ENCODE assay signal across 18 cellular contexts in genomic region chr1:65509912-65510680, GRCh38.
DNase-seq lines count a peak whose midpoint lies in the region; ATAC-seq, FAIRE-seq and TF ChIP-seq lines count a peak whose summit lies in the region.
"Had no signal": no experiment of that assay in that cellular context is flagged by ENCODE, and none has a peak within 500 bp of the region (broad histone marks: within the 10 kb centered on the region; RNA-seq: fewer than 3 reads in every experiment).

No MANE protein-coding gene starts in this region.

- H3K79me1 ChIP-seq in IMR-90 (ENCODE audit: low read depth in 1 of 2, low read length in 2 of 2) (no peaks in the 10 kb centered on the region), mesendoderm (ENCODE audit: low read length) (no peaks in the 10 kb centered on the region)

- peak overlapping the region; percentile 28; the same call in 1 of the 2 replicates for H3K23ac ChIP-seq in IMR-90 (ENCODE audit: low read depth, low read length)
- H3K23ac ChIP-seq in mesendoderm (ENCODE audit: low read length), result no peak overlapping the region

- H4K20me1 ChIP-seq in IMR-90 (ENCODE audit: insufficient read depth, low read length), result no peaks in the 10 kb centered on the region

- H4K8ac ChIP-seq in IMR-90 (ENCODE audit: low read depth in 2 of 2, low read length in 2 of 2) (peak overlapping the region; percentile 9 to 65; a peak in 2 of 4 replicates), mesendoderm (ENCODE audit: low read depth, low read length) (no peak overlapping the region)

- H2BK20ac ChIP-seq in IMR-90 (ENCODE audit: low read depth, low read length), result peak overlapping the region; percentile 60

- dilution Hi-C loops in IMR-90 (cut with HindIII; ENCODE audit: low sequenced_read_pairs, unreplicated experiment), result no loop called here

- H3K18ac ChIP-seq in IMR-90 (ENCODE audit: low read depth, low read length), result peak overlapping the region; percentile 85
- no peak overlapping the region for H3K18ac ChIP-seq in mesendoderm (ENCODE audit: low read length)

- H3K36me3 ChIP-seq in IMR-90 (ENCODE audit: control insufficient read depth, insufficient read depth, low read length) (no peaks in the 10 kb centered on the region), mesendoderm (ENCODE audit: control insufficient read depth, insufficient read depth, low read length) (no peaks in the 10 kb centered on the region), prostate gland (no peaks in the 10 kb centered on the region)

- intact Hi-C loops in IMR-90 (cut with micrococcal nuclease), result no loop called here
- intact Hi-C loops in prostate gland (cut with DNase I), result no loop called here

- H3K4me2 ChIP-seq in IMR-90 (ENCODE audit: low read depth, low read length), result peak overlapping the region; percentile 51
- H3K4me2 ChIP-seq in mesendoderm (ENCODE audit: low read length), result no peak overlapping the region

- no peaks in the 10 kb centered on the region for H3K27me3 ChIP-seq in IMR-90 (ENCODE audit: control insufficient read depth, insufficient read depth, low read length)
- H3K27me3 ChIP-seq in mesendoderm (ENCODE audit: insufficient read depth, low read length, poor library complexity), result no peaks in the 10 kb centered on the region
- no peaks in the 10 kb centered on the region for H3K27me3 ChIP-seq in prostate gland (replicated peaks; ENCODE audit: insufficient read depth)

- in situ Hi-C loops in IMR-90 (cut with MboI; ENCODE audit: low sequenced_read_pairs), result no loop called here

- H2AK9ac ChIP-seq in IMR-90 (replicated peaks; ENCODE audit: low read depth, low read length, poor library complexity), result no peak overlapping the region

- no peak for TF ChIP-seq CTCF in IMR-90 (conservative IDR thresholded peaks at IDR 0.05; ENCODE audit: low read depth, low read length)
- TF ChIP-seq CTCF in prostate gland (IDR thresholded peaks at IDR 0.05), result no peak

- POLR2A ChIA-PET in IMR-90 (lab: Charles Lee; ENCODE audit: unreplicated experiment), result no interaction called here

- H3K9me3 ChIP-seq in IMR-90 (ENCODE audit: control insufficient read depth, insufficient read depth, low read length), result no peaks in the 10 kb centered on the region
- no peaks in the 10 kb centered on the region for H3K9me3 ChIP-seq in prostate gland

- H2BK15ac ChIP-seq in IMR-90 (ENCODE audit: low read depth, low read length) (peak overlapping the region; percentile 4; the same call in 1 of the 3 replicates), mesendoderm (replicated peaks; ENCODE audit: low read depth) (no peak overlapping the region)

- whole genome bisulfite sequencing in IMR-90 (ENCODE audit: extremely low coverage in 2 of 2, insufficient read length in 1 of 2), 2 experiments, result no CpG with 5 or more reads among the region's 5 CpGs
- no CpG with 5 or more reads among the region's 5 CpGs for WGBS in mesendoderm (ENCODE audit: extremely low coverage, insufficient coverage, low lambda C conversion rate)
- 78% methylated on average over 5 of the region's 5 CpGs for WGBS in prostate gland

- H3K4me1 ChIP-seq in IMR-90 (ENCODE audit: control insufficient read depth, insufficient read depth, low read length) (peaks cover 11% of the 10 kb centered on the region), mesendoderm (ENCODE audit: control insufficient read depth, low read depth, low read length) (no peaks in the 10 kb centered on the region), prostate gland (replicated peaks) (no peaks in the 10 kb centered on the region)

- H3K4me3 ChIP-seq in IMR-90 (ENCODE audit: insufficient read depth, low read depth, low read length) (no peak overlapping the region), mesendoderm (ENCODE audit: low read length) (no peak overlapping the region), prostate gland (no peak overlapping the region)

- no peak overlapping the region for H2AFZ ChIP-seq in IMR-90 (replicated peaks; ENCODE audit: low read length, poor library complexity)

- H3K79me2 ChIP-seq in mesendoderm (ENCODE audit: control insufficient read depth, insufficient read depth, low read length), result no peaks in the 10 kb centered on the region

- no TSS peak for BruUV-seq in IMR-90 (replicated peaks; lab: Mats Ljungman, UMichigan)

- FAIRE-seq in GM19239 (lab: Jason Lieb, UNC), result no peak

- no peak for TF ChIP-seq POLR2A in IMR-90 (IDR thresholded peaks at IDR 0.05; ENCODE audit: low read depth, low read length)
- TF ChIP-seq POLR2A in prostate gland (IDR thresholded peaks at IDR 0.05), result no peak

- H3K9me1 ChIP-seq in IMR-90 (ENCODE audit: insufficient read depth, low read length), result peaks cover 4% of the 10 kb centered on the region; the same call in 1 of the 2 replicates

- H3K27ac ChIP-seq in IMR-90 (ENCODE audit: insufficient read depth, low read length) (peak overlapping the region; percentile 63; the same call in 1 of the 2 replicates), mesendoderm (ENCODE audit: low read depth, low read length) (no peak overlapping the region), prostate gland (no peak overlapping the region)

- H2BK120ac ChIP-seq in IMR-90 (ENCODE audit: low read depth, low read length), result peak overlapping the region; percentile 72
- H2BK120ac ChIP-seq in mesendoderm (ENCODE audit: low read depth, low read length), result no peak overlapping the region

- H4K5ac ChIP-seq in IMR-90 (ENCODE audit: low read depth, low read length) (peak overlapping the region; percentile 13), mesendoderm (ENCODE audit: low read length) (no peak overlapping the region)

- no peak for TF ChIP-seq RAD21 in IMR-90 (IDR thresholded peaks at IDR 0.05; ENCODE audit: low read length)

- ATAC-seq in IMR-90 (ENCODE audit: low read depth) (peak; percentile 87), GM19395 (IDR thresholded peaks at IDR 0.05; ENCODE audit: unreplicated experiment) (no peak), GM21447 (IDR thresholded peaks at IDR 0.05; ENCODE audit: unreplicated experiment) (no peak)
- ATAC-seq: activated CD4-positive, CD25-positive, alpha-beta regulatory T cell treated with anti-CD3 and anti-CD28 coated beads, Interleukin-2, amount 50 U/mL, for 24 hours; left ventricle myocardium superior; natural killer cell treated with Interleukin-12 subunit alpha and Interleukin-12 subunit beta and Interleukin-15 and Interleukin-18, amount 100 ng/mL, for 72 hours had no signal

- H3K4ac ChIP-seq in IMR-90 (ENCODE audit: low read depth, low read length) (peak overlapping the region; percentile 57), mesendoderm (ENCODE audit: low read depth, low read length) (no peak overlapping the region)

- H3K14ac ChIP-seq in IMR-90 (replicated peaks; ENCODE audit: low read depth, low read length), result peak overlapping the region; percentile 66

- H2AK5ac ChIP-seq in IMR-90 (ENCODE audit: low read depth, low read length), result peak overlapping the region; percentile 30; the same call in 1 of the 2 replicates
- no peak overlapping the region for H2AK5ac ChIP-seq in mesendoderm (ENCODE audit: low read length)

- peak; percentile 50 for DNase-seq in AG08395 (ENCODE audit: low spot score)
- peak; percentile 82 for DNase-seq in IMR-90
- DNase-seq in dedifferentiated amniotic fluid mesenchymal stem cell (ENCODE audit: extremely low spot score), result peak; percentile 31
- DNase-seq in mesendoderm, result peak; percentile 23
- no peak for DNase-seq in GM19239 (ENCODE audit: insufficient read length, low spot score)
- DNase-seq in prostate gland (ENCODE audit: low spot score), result no peak
- DNase-seq: activated naive CD8-positive, alpha-beta T cell treated with anti-CD3 and anti-CD28 coated beads for 36 hours; erythroblast; left ventricle myocardium superior; NCI-H1092; NCI-H774; right cardiac atrium; RPMI8226; stimulated activated CD4-positive, alpha-beta T cell treated with anti-CD3 and anti-CD28 coated beads, Interleukin-2, amount 100 ng/mL, for 48 hours had no signal

- no peak overlapping the region for H3K56ac ChIP-seq in IMR-90 (ENCODE audit: extremely low read depth, insufficient read depth, low read length)
- no peak overlapping the region for H3K56ac ChIP-seq in mesendoderm (ENCODE audit: low read length)

- H2BK5ac ChIP-seq in IMR-90 (ENCODE audit: low read depth, low read length, poor library complexity, severe bottlenecking), result peak overlapping the region; percentile 56
- no peak overlapping the region for H2BK5ac ChIP-seq in mesendoderm (ENCODE audit: low read length)

- CTCF ChIA-PET in IMR-90 (lab: Yijun Ruan, JAX), result no interaction called here

- H3K9ac ChIP-seq in IMR-90 (ENCODE audit: low read depth, low read length), result no peak overlapping the region; the same call in 1 of the 2 replicates
- H3K9ac ChIP-seq in mesendoderm (ENCODE audit: low read length), result no peak overlapping the region

- peak overlapping the region; percentile 18 for H4K91ac ChIP-seq in IMR-90 (ENCODE audit: insufficient read depth, low read depth, low read length)

TF ChIP-seq in IMR-90, 13 proteins besides CTCF, POLR2A, EP300 and RAD21:
- TF ChIP-seq FOS (IDR thresholded peaks at IDR 0.05; ENCODE audit: low read depth, low read length) (peak; percentile 23; the same call in 1 of the 2 replicates), USF2 (IDR thresholded peaks at IDR 0.05; ENCODE audit: low read depth, low read length) (no peak), MXI1 (IDR thresholded peaks at IDR 0.05; ENCODE audit: borderline replicate concordance, low read depth, low read length) (no peak)

Comparison
In these comparisons a context has a peak if more than half of its experiments do, and no peak if none do; other contexts are left out.
1. DNase-seq: peak in AG08395 (single experiment), IMR-90 (single experiment), dedifferentiated amniotic fluid mesenchymal stem cell (single experiment) and mesendoderm (single experiment); none in GM19239 (single experiment) and prostate gland (single experiment).